8 cellular contexts compared by ENCODE assay signal in the genomic region with DNA sequence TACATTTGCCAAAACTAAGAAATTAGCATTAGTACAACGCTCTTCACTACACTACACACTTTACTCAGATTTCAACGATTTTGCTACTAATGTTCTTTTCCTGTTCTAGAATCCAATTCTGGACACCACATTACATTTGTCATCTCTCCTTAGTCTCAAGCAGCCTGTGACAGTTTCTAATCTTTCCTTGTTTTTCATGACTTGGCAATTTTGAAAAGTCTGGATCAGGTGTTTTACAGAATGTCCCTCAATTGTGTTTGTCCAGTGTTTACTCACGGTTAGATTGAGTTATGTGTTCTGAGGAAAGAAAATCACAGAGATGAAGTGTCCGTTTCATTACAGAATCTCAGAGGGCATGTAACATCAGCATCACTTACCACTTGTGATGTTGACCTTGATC.
"Had no signal": no experiment of that assay in that cellular context is flagged by ENCODE, and none has a peak within 500 bp of the region (broad histone marks: within the 10 kb centered on the region; RNA-seq: fewer than 3 reads in every experiment).

No MANE protein-coding gene starts in this region.

- H3K27me3 Mint-ChIP-seq: IgD-negative memory B cell had no signal

- ATAC-seq: HCT116 had no signal

- DNase-seq: GM23248, GOT3, H7, HFFc6, KG1 had no signal

- H3K4me3 Mint-ChIP-seq: HFFc6, IgD-negative memory B cell had no signal

- H3K27ac Mint-ChIP-seq: HFFc6, IgD-negative memory B cell had no signal

- H3K9me3 ChIP-seq: HAP-1 had no signal

- H3K9ac ChIP-seq: GM23248 had no signal

- H3K4me3 ChIP-seq: GM23248, HAP-1 had no signal

- H3K27ac ChIP-seq: GM23248 had no signal

- H3K4me1 ChIP-seq: HAP-1 had no signal

- H3K36me3 Mint-ChIP-seq: IgD-negative memory B cell had no signal

- H3K36me3 ChIP-seq: HAP-1 had no signal

- H2AFZ ChIP-seq: GM23248 had no signal

- H3K9me3 Mint-ChIP-seq: HFFc6 had no signal
